Comparison of ENCODE assay signal across 8 cellular contexts in genomic region chr20:16575390-16576140, GRCh38. TPM values are rescaled to one million over a fixed set of nuclear protein-coding genes. Genes with fewer than 3 reads are reported as not detected.
DNase-seq lines count a peak whose midpoint lies in the region; ATAC-seq and TF ChIP-seq lines count a peak whose summit lies in the region.

No MANE protein-coding gene starts in this region.

- WGBS in hepatocyte (ENCODE audit: low lambda C conversion rate, missing lambda C conversion rate): 25% methylated on average over 18 of the region's 18 CpGs

- H4K20me1 ChIP-seq in hepatocyte (ENCODE audit: insufficient read depth, poor library complexity, severe bottlenecking): no peaks in the 10 kb centered on the region

- peak overlapping the region; percentile 76 for H3K4me3 Mint-ChIP-seq in activated CD8-positive, alpha-beta T cell treated with anti-CD3 and anti-CD28 coated beads, Interleukin-2, amount 10 ng/mL, durations not matched to agents 7 days and 5 days

- peak; percentile 2 for DNase-seq in SKM-1 (lab: John Stamatoyannopoulos, UW; ENCODE audit: unreplicated experiment)
- DNase-seq in SKM-1 treated with dmso at 0.1 percent for 144 hours (lab: John Stamatoyannopoulos, UW; ENCODE audit: unreplicated experiment): no peak
- DNase-seq in activated CD8-positive, alpha-beta T cell treated with anti-CD3 and anti-CD28 coated beads, Interleukin-2, amount 10 ng/mL, durations not matched to agents 7 days and 5 days: no peak
- DNase-seq in hepatocyte (ENCODE audit: low spot score): no peak
- DNase-seq in stimulated activated CD8-positive, alpha-beta memory T cell treated with anti-CD3 and anti-CD28 coated beads, Interleukin-4, amount 100 ng/mL, for 48 hours: peak; percentile 29
- no peak for DNase-seq in HEK293T (ENCODE audit: extremely low spot score)

- POLR2A ChIA-PET in activated CD8-positive, alpha-beta T cell treated with anti-CD3 and anti-CD28 coated beads, Interleukin-2, amount 10 ng/mL, durations not matched to agents 7 days and 5 days (lab: Charles Lee): interaction anchor here (0.6 kb wide), 1 partner anchor 28 kb away, joined by 3 read pairs; no protein-coding TSS in a partner anchor
- POLR2A ChIA-PET in HEK293T (lab: Yijun Ruan, JAX): interaction anchor here (0.6 to 2.1 kb wide), 6 partner anchors 23 to 654 kb away, joined by 3 to 8 read pairs (median 4); no protein-coding TSS in a partner anchor

- no peaks in the 10 kb centered on the region for H3K9me3 Mint-ChIP-seq in activated CD8-positive, alpha-beta T cell treated with anti-CD3 and anti-CD28 coated beads, Interleukin-2, amount 10 ng/mL, durations not matched to agents 7 days and 5 days (ENCODE audit: insufficient read depth)

- peak overlapping the region; percentile 87 for H3K4me2 ChIP-seq in hepatocyte

- no peak for TF ChIP-seq CTCF in hepatocyte (IDR thresholded peaks at IDR 0.05; ENCODE audit: poor library complexity)

- no peaks in the 10 kb centered on the region for H3K27me3 ChIP-seq in hepatocyte

- peak overlapping the region; percentile 90 for H2AFZ ChIP-seq in hepatocyte

- no peak for ATAC-seq in activated CD8-positive, alpha-beta T cell treated with anti-CD3 and anti-CD28 coated beads, Interleukin-2, amount 10 ng/mL, durations not matched to agents 7 days and 5 days
- no peak for ATAC-seq in HG03039 (IDR thresholded peaks at IDR 0.05; ENCODE audit: unreplicated experiment)
- ATAC-seq in GM19467 (IDR thresholded peaks at IDR 0.05; ENCODE audit: unreplicated experiment): no peak

- H3K4me1 Mint-ChIP-seq in activated CD8-positive, alpha-beta T cell treated with anti-CD3 and anti-CD28 coated beads, Interleukin-2, amount 10 ng/mL, durations not matched to agents 7 days and 5 days (ENCODE audit: low read depth): peaks cover 28% of the 10 kb centered on the region

- peak overlapping the region; percentile 62 for H3K27ac ChIP-seq in hepatocyte

- H3K9me3 ChIP-seq in hepatocyte (ENCODE audit: low read depth): no peaks in the 10 kb centered on the region

- no peaks in the 10 kb centered on the region for H3K36me3 ChIP-seq in hepatocyte (replicated peaks; ENCODE audit: insufficient read depth, low read depth)

- peak overlapping the region; percentile 35 for H3K27ac Mint-ChIP-seq in activated CD8-positive, alpha-beta T cell treated with anti-CD3 and anti-CD28 coated beads, Interleukin-2, amount 10 ng/mL, durations not matched to agents 7 days and 5 days

- no peaks in the 10 kb centered on the region for H3K27me3 Mint-ChIP-seq in activated CD8-positive, alpha-beta T cell treated with anti-CD3 and anti-CD28 coated beads, Interleukin-2, amount 10 ng/mL, durations not matched to agents 7 days and 5 days (ENCODE audit: low read depth)

- peak overlapping the region; percentile 34 for H3K4me3 ChIP-seq in hepatocyte

- CTCF ChIA-PET in activated CD8-positive, alpha-beta T cell treated with anti-CD3 and anti-CD28 coated beads, Interleukin-2, amount 10 ng/mL, durations not matched to agents 7 days and 5 days (lab: Charles Lee): no interaction called here
- CTCF ChIA-PET in HEK293T (lab: Yijun Ruan, JAX): interaction anchor here (0.9 to 1.3 kb wide), 2 partner anchors 47 to 57 kb away, joined by 3 to 4 read pairs; no protein-coding TSS in a partner anchor

- peaks cover 1% of the 10 kb centered on the region for H3K36me3 Mint-ChIP-seq in activated CD8-positive, alpha-beta T cell treated with anti-CD3 and anti-CD28 coated beads, Interleukin-2, amount 10 ng/mL, durations not matched to agents 7 days and 5 days (ENCODE audit: low read depth)

- peaks cover 23% of the 10 kb centered on the region for H3K79me2 ChIP-seq in hepatocyte

- H3K9me2 ChIP-seq in hepatocyte (replicated peaks; ENCODE audit: insufficient read depth): no peaks in the 10 kb centered on the region

- H3K4me1 ChIP-seq in hepatocyte (ENCODE audit: insufficient read depth): peaks cover 13% of the 10 kb centered on the region

TF ChIP-seq in HEK293T, 16 proteins besides CTCF, POLR2A, EP300 and RAD21:
- TF ChIP-seq CTBP1 (IDR thresholded peaks at IDR 0.05; ENCODE audit: borderline replicate concordance) (no peak), BHLHE40 (IDR thresholded peaks at IDR 0.05; ENCODE audit: borderline replicate concordance) (no peak), HDGF (IDR thresholded peaks at IDR 0.05; ENCODE audit: borderline replicate concordance) (no peak)
TF ChIP-seq in HEK293T: peak in this region for 0.

RNA-seq across cellular contexts. Expression of gene KIF16B, which starts 2.3 kb away (rescaled TPM):
- total RNA-seq in activated CD8-positive, alpha-beta T cell treated with anti-CD3 and anti-CD28 coated beads, Interleukin-2, amount 10 ng/mL, durations not matched to agents 7 days and 5 days: 1 to 10 TPM; 3.2 to 3.4 TPM
- total RNA-seq in hepatocyte: 18.3 and 21.8 TPM in 2 replicates
- 8.5 and 9.3 TPM in 2 replicates for polyA plus RNA-seq in hepatocyte

Comparison
In these comparisons a context has a peak if more than half of its experiments do, and no peak if none do; other contexts are left out.
1. DNase-seq: peak in SKM-1 (single experiment) and stimulated activated CD8-positive, alpha-beta memory T cell treated with anti-CD3 and anti-CD28 coated beads, Interleukin-4, amount 100 ng/mL, for 48 hours (single experiment); none in SKM-1 treated with dmso at 0.1 percent for 144 hours (single experiment), activated CD8-positive, alpha-beta T cell treated with anti-CD3 and anti-CD28 coated beads, Interleukin-2, amount 10 ng/mL, durations not matched to agents 7 days and 5 days (single experiment), hepatocyte (single experiment) and HEK293T (single experiment).